24 cellular contexts compared by ENCODE assay signal in the genomic region with DNA sequence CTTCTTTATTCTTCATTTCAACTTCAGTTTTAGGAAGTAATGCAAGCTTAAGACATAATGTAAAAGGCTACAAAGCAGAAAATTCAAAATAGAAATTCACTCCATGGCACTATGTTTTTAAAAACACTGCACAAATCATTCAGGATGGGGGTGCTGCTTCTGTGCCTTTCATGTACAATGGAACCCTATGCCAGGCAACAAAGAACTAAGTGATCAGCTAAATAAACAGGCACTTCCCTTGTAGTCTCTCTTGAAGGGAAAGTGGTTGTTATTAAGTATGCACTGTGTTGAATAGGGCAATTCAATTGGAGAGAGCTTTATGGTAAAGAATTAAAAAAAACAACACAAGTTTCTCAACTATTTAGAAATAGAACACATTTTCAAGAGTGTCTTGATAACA. TPM values are rescaled to one million over a fixed set of nuclear protein-coding genes. Genes with fewer than 3 reads are reported as not detected.
DNase-seq lines count a peak whose midpoint lies in the region; ATAC-seq and TF ChIP-seq lines count a peak whose summit lies in the region.
"Had no signal": no experiment of that assay in that cellular context is flagged by ENCODE, and none has a peak within 500 bp of the region (broad histone marks: within the 10 kb centered on the region; RNA-seq: fewer than 3 reads in every experiment).

No MANE protein-coding gene starts in this region.

- no peak overlapping the region for H3K27ac Mint-ChIP-seq in T-helper 2 cell treated with Interferon-gamma antibody and Interleukin-4, amounts not matched to agents 5 μg/mL and 100 μg/mL, for 36 hours
- H3K27ac Mint-ChIP-seq: activated naive CD4-positive, alpha-beta T cell treated with anti-CD3 and anti-CD28 coated beads, Interleukin-2, amount 10 ng/mL, durations not matched to agents 7 days and 5 days had no signal

- H3K27me3 ChIP-seq in cardiac muscle cell (no peaks in the 10 kb centered on the region), heart right ventricle (no peaks in the 10 kb centered on the region)
- H3K27me3 ChIP-seq: Peyer's patch had no signal

- H3K4me1 Mint-ChIP-seq in T-helper 2 cell treated with Interferon-gamma antibody and Interleukin-4, amounts not matched to agents 5 μg/mL and 100 μg/mL, for 36 hours (ENCODE audit: low read depth), result no peaks in the 10 kb centered on the region
- H3K4me1 Mint-ChIP-seq: activated naive CD4-positive, alpha-beta T cell treated with anti-CD3 and anti-CD28 coated beads, Interleukin-2, amount 10 ng/mL, durations not matched to agents 7 days and 5 days had no signal

- intact Hi-C loops in heart right ventricle (cut with DNase I), result loop anchor here in 4 of 10 donors (5.0 to 10.0 kb wide), 3 partner anchors 405 to 802 kb away; no protein-coding TSS in a partner anchor

- no peak overlapping the region for H3K4me3 Mint-ChIP-seq in T-helper 2 cell treated with Interferon-gamma antibody and Interleukin-4, amounts not matched to agents 5 μg/mL and 100 μg/mL, for 36 hours
- H3K4me3 Mint-ChIP-seq: activated naive CD4-positive, alpha-beta T cell treated with anti-CD3 and anti-CD28 coated beads, Interleukin-2, amount 10 ng/mL, durations not matched to agents 7 days and 5 days had no signal

- peaks cover 3% of the 10 kb centered on the region for H3K27me3 Mint-ChIP-seq in T-helper 2 cell treated with Interferon-gamma antibody and Interleukin-4, amounts not matched to agents 5 μg/mL and 100 μg/mL, for 36 hours (ENCODE audit: low read depth)
- H3K27me3 Mint-ChIP-seq: activated naive CD4-positive, alpha-beta T cell treated with anti-CD3 and anti-CD28 coated beads, Interleukin-2, amount 10 ng/mL, durations not matched to agents 7 days and 5 days had no signal

- TF ChIP-seq CTCF in cardiac muscle cell (IDR thresholded peaks at IDR 0.05; ENCODE audit: low read depth, low read length) (no peak), heart right ventricle (IDR thresholded peaks at IDR 0.05) (no peak)

- DNase-seq in cardiac muscle cell (ENCODE audit: low read depth in 1 of 2, low spot score in 1 of 2), result no peak
- DNase-seq in heart right ventricle, result no peak
- DNase-seq in NCI-H2227 treated with DMSO at 0.1 percent for 48 hours (lab: John Stamatoyannopoulos, UW), result peak; percentile 45
- peak; percentile 74 for DNase-seq in inferior parietal cortex (ENCODE audit: extremely low spot score)
- no peak for DNase-seq in T-helper 2 cell treated with Interferon-gamma antibody and Interleukin-4, amounts not matched to agents 5 μg/mL and 100 μg/mL, for 36 hours (ENCODE audit: low spot score)
- DNase-seq: activated CD4-positive, CD25-positive, alpha-beta regulatory T cell treated with anti-CD3 and anti-CD28 coated beads, Interleukin-2, amount 50 U/mL, for 72 hours; activated CD8-positive, alpha-beta memory T cell treated with anti-CD3 and anti-CD28 coated beads for 24 hours; activated naive CD4-positive, alpha-beta T cell treated with anti-CD3 and anti-CD28 coated beads, Interleukin-2, amount 10 ng/mL, durations not matched to agents 7 days and 5 days; activated T-cell treated with anti-CD3 and anti-CD28 coated beads, Interleukin-2, amount 50 U/mL, for 48 hours; central memory CD4-positive, alpha-beta T cell; DMS 273 treated with DMSO at 0.1 percent for 48 hours; foreskin fibroblast; kidney glomerular epithelial cell; mammary epithelial cell; NCI-H2171; Peyer's patch; right cardiac atrium; SK-N-SH had no signal

- H3K36me3 ChIP-seq in cardiac muscle cell (no peaks in the 10 kb centered on the region), heart right ventricle (no peaks in the 10 kb centered on the region)
- H3K36me3 ChIP-seq: Peyer's patch had no signal

- H3K36me3 Mint-ChIP-seq in T-helper 2 cell treated with Interferon-gamma antibody and Interleukin-4, amounts not matched to agents 5 μg/mL and 100 μg/mL, for 36 hours (ENCODE audit: low read depth), result no peaks in the 10 kb centered on the region
- H3K36me3 Mint-ChIP-seq: activated naive CD4-positive, alpha-beta T cell treated with anti-CD3 and anti-CD28 coated beads, Interleukin-2, amount 10 ng/mL, durations not matched to agents 7 days and 5 days had no signal

- no peak for ATAC-seq in heart right ventricle
- no peak for ATAC-seq in HG02970 (IDR thresholded peaks at IDR 0.05; ENCODE audit: low FRiP score, unreplicated experiment)
- ATAC-seq in HG03025 (IDR thresholded peaks at IDR 0.05; ENCODE audit: low FRiP score, unreplicated experiment), result no peak
- ATAC-seq in HG03280 (IDR thresholded peaks at IDR 0.05; ENCODE audit: unreplicated experiment), result no peak
- ATAC-seq: K562, right cardiac atrium had no signal

- H3K9me3 Mint-ChIP-seq in T-helper 2 cell treated with Interferon-gamma antibody and Interleukin-4, amounts not matched to agents 5 μg/mL and 100 μg/mL, for 36 hours, result no peaks in the 10 kb centered on the region
- H3K9me3 Mint-ChIP-seq: activated naive CD4-positive, alpha-beta T cell treated with anti-CD3 and anti-CD28 coated beads, Interleukin-2, amount 10 ng/mL, durations not matched to agents 7 days and 5 days had no signal

- peak overlapping the region; percentile 15 for H3K27ac ChIP-seq in cardiac muscle cell
- H3K27ac ChIP-seq in heart right ventricle, result no peak overlapping the region
- H3K27ac ChIP-seq: C4-2B, Peyer's patch had no signal

- H3K9me3 ChIP-seq in cardiac muscle cell (ENCODE audit: low read depth) (no peaks in the 10 kb centered on the region), heart right ventricle (no peaks in the 10 kb centered on the region)
- H3K9me3 ChIP-seq: Peyer's patch, SK-N-SH had no signal

- H3K4me1 ChIP-seq in cardiac muscle cell (ENCODE audit: low read depth) (peaks cover 21% of the 10 kb centered on the region), heart right ventricle (peaks cover 0 to 7% (median 0%) of the 10 kb centered on the region in 9 donors)
- H3K4me1 ChIP-seq: Peyer's patch had no signal

- H3K4me3 ChIP-seq in cardiac muscle cell, result no peak overlapping the region
- no peak overlapping the region for H3K4me3 ChIP-seq in heart right ventricle
- H3K4me3 ChIP-seq: K562, Peyer's patch had no signal

RNA-seq across cellular contexts. Expression of a gene that starts 10.9 kb away (rescaled TPM):
- total RNA-seq in cardiac muscle cell (29.7 and 38.1 TPM in 2 replicates), heart right ventricle (10 to 100 TPM in 9 of 10 donors, 1 to 10 TPM in 1; 8.9 to 24.6 (median 17.0) TPM)
- polyA plus RNA-seq in cardiac muscle cell (42.1 and 54.6 TPM in 2 replicates), heart right ventricle (1 to 10 TPM; 1.2 to 1.4 TPM)
- total RNA-seq: dermis microvascular lymphatic vessel endothelial cell, K562, mammary epithelial cell had no signal
- polyA plus RNA-seq: K562, mammary epithelial cell had no signal

Comparison
In these comparisons a context has a peak if more than half of its experiments do, and no peak if none do; other contexts are left out.
1. DNase-seq: peak in NCI-H2227 treated with DMSO at 0.1 percent for 48 hours (single experiment) and inferior parietal cortex (single experiment); none in cardiac muscle cell (0 of 2), heart right ventricle (0 of 2) and T-helper 2 cell treated with Interferon-gamma antibody and Interleukin-4, amounts not matched to agents 5 μg/mL and 100 μg/mL, for 36 hours (single experiment).